Comparison of ENCODE assay signal across 8 cellular contexts in the genomic region with DNA sequence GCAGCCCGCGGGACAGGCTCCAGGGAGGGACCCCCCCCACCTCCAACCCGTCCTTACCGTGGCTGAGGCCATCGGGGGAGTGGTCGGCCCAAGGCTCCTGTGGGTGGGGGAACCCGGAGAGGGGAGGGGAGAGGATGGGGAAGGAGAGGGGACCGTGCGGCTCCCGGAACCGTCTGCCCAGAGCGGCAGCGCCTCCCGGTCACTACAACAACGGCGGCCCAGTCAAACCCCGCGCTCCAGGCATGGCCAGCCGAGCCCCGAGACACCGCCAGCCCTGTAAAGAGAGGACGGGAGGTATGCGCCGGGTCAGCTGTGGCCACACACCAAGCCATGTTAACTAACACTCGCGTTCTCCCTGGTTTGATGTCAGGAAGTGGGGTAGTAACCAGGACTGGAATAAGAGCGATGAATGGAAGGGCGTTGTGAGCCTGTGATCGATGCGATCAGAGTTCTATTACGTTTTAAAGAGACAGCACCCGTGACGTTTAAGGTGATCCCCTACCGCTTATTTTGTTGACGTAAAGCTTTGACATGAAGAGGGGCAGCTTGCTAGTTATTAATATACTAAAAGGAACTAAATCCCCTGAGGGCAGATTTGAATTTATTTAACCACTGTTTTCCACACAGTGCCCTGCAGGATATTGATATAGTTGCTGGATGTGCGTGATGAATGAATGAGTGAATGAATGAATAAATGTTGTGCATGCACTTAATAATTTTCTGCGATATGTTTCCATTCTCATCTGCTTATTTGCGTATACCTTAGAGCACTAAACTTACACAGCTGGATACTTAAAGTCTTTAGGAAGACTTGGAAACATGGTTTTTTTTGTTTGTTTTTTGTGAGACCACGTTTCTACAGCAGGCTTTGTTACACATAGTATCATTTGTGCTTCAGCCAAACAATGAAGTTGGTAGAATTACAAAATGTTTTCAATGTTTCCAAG. TPM values are rescaled to one million over a fixed set of nuclear protein-coding genes. Genes with fewer than 3 reads are reported as not detected.
DNase-seq lines count a peak whose midpoint lies in the region; ATAC-seq lines count a peak whose summit lies in the region.

TSS of gene POC1B (minus strand) at position 224 of the 947 bp plus-strand sequence. CDS start at position 72, 152 bp downstream.

- peaks cover 32 to 41% of the 10 kb centered on the region in 2 donors for H3K4me1 Mint-ChIP-seq in effector memory CD8-positive, alpha-beta T cell (ENCODE audit: low read depth in 2 of 2)

- CTCF ChIA-PET in activated CD8-positive, alpha-beta memory T cell treated with anti-CD3 and anti-CD28 coated beads for 36 hours (lab: Charles Lee): interaction anchor here (0.7 to 2.6 kb wide), 7 partner anchors 14 to 509 kb away, joined by 3 to 17 read pairs (median 6); no protein-coding TSS in a partner anchor

- DNase-seq in COR-L47 (lab: John Stamatoyannopoulos, UW) (peak; percentile 82), HT1080 (ENCODE audit: low read depth) (peak; percentile 91), NOMO-1 treated with DMSO at 0.1 percent for 48 hours (lab: John Stamatoyannopoulos, UW; ENCODE audit: unreplicated experiment) (peak; percentile 93), lung microvascular endothelial cell (ENCODE audit: low read depth in 2 of 2) (peak; percentile 76 to 83)
- DNase-seq in effector memory CD8-positive, alpha-beta T cell: peak; percentile 46 to 60 (median 57)
- DNase-seq in stimulated activated CD4-positive, alpha-beta T cell treated with anti-CD3 and anti-CD28 coated beads, TNF-alpha, amount 100 ng/mL, for 48 hours (ENCODE audit: low read depth in 3 of 3): peak; percentile 41 to 74 (median 58)

- no peaks in the 10 kb centered on the region for H3K27me3 Mint-ChIP-seq in effector memory CD8-positive, alpha-beta T cell

- ATAC-seq in GM21381 (IDR thresholded peaks at IDR 0.05; ENCODE audit: unreplicated experiment): peak; percentile 67
- peak; percentile 54 for ATAC-seq in effector memory CD8-positive, alpha-beta T cell (replicated peaks)

- POLR2A ChIA-PET in activated CD8-positive, alpha-beta memory T cell treated with anti-CD3 and anti-CD28 coated beads for 36 hours (lab: Charles Lee): interaction anchor here (0.7 to 3.2 kb wide), 5 partner anchors 31 to 490 kb away, joined by 3 to 16 read pairs (median 4); partner anchors contain the start of genes ATP2B1 and DUSP6

- peak within 1 kb of the TSS; percentile 89 to 91 for H3K27ac Mint-ChIP-seq in effector memory CD8-positive, alpha-beta T cell

- H3K9me3 Mint-ChIP-seq in effector memory CD8-positive, alpha-beta T cell: no peaks in the 10 kb centered on the region

- peaks cover 31% of the 10 kb centered on the region for H3K36me3 Mint-ChIP-seq in effector memory CD8-positive, alpha-beta T cell (ENCODE audit: insufficient read depth)

- peak within 1 kb of the TSS; percentile 93 for H3K4me3 Mint-ChIP-seq in effector memory CD8-positive, alpha-beta T cell

RNA-seq across cellular contexts. Expression of gene POC1B, which starts in this region (rescaled TPM):
- total RNA-seq in HT1080 (2014; rRNA removed; shearing (Covaris generic)): 15.1 and 19.3 TPM in 2 replicates
- 24.7 and 27.1 TPM in 2 replicates for polyA plus RNA-seq in HT1080 (2015; cell fraction: cytosol; rRNA removed)
- 19.6 and 26.5 TPM in 2 replicates for polyA plus RNA-seq in HT1080 (2015; cell fraction: nucleus; rRNA removed)
- 10 to 100 TPM; 22.9 to 24.2 TPM for total RNA-seq in activated CD8-positive, alpha-beta memory T cell treated with anti-CD3 and anti-CD28 coated beads for 36 hours
- total RNA-seq in lung microvascular endothelial cell: 13.1 and 14.6 TPM in 2 replicates

Comparison
In these comparisons a context has a peak if more than half of its experiments do, and no peak if none do; other contexts are left out.
1. Peak in every context shown above with its lines: DNase-seq and ATAC-seq.